In genomic region chr5:53560028-53560427, GRCh38 we compare ENCODE assay signal across 1 cellular context.
TF ChIP-seq lines count a peak whose summit lies in the region.

No MANE protein-coding gene starts in this region.

TF ChIP-seq in GM23338, 12 proteins besides CTCF, POLR2A, EP300 and RAD21 (continued from another document):
- TF ChIP-seq, protein P1, sequence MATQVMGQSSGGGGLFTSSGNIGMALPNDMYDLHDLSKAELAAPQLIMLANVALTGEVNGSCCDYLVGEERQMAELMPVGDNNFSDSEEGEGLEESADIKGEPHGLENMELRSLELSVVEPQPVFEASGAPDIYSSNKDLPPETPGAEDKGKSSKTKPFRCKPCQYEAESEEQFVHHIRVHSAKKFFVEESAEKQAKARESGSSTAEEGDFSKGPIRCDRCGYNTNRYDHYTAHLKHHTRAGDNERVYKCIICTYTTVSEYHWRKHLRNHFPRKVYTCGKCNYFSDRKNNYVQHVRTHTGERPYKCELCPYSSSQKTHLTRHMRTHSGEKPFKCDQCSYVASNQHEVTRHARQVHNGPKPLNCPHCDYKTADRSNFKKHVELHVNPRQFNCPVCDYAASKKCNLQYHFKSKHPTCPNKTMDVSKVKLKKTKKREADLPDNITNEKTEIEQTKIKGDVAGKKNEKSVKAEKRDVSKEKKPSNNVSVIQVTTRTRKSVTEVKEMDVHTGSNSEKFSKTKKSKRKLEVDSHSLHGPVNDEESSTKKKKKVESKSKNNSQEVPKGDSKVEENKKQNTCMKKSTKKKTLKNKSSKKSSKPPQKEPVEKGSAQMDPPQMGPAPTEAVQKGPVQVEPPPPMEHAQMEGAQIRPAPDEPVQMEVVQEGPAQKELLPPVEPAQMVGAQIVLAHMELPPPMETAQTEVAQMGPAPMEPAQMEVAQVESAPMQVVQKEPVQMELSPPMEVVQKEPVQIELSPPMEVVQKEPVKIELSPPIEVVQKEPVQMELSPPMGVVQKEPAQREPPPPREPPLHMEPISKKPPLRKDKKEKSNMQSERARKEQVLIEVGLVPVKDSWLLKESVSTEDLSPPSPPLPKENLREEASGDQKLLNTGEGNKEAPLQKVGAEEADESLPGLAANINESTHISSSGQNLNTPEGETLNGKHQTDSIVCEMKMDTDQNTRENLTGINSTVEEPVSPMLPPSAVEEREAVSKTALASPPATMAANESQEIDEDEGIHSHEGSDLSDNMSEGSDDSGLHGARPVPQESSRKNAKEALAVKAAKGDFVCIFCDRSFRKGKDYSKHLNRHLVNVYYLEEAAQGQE (IDR thresholded peaks at IDR 0.05; ENCODE audit: unreplicated experiment), result no peak
- TF ChIP-seq ETS1 (IDR thresholded peaks at IDR 0.05), result no peak
- no peak for TF ChIP-seq STAT1 (IDR thresholded peaks at IDR 0.05; ENCODE audit: unreplicated experiment)
- TF ChIP-seq CREB1 (CRISPR knock-in tag; IDR thresholded peaks at IDR 0.05; ENCODE audit: low read depth), result no peak
